Comparison of ENCODE assay signal across 19 cellular contexts in genomic region chr3:61946925-61947324, GRCh38.
DNase-seq lines count a peak whose midpoint lies in the region; ATAC-seq and TF ChIP-seq lines count a peak whose summit lies in the region.
"Had no signal": no experiment of that assay in that cellular context is flagged by ENCODE, and none has a peak within 500 bp of the region (broad histone marks: within the 10 kb centered on the region; RNA-seq: fewer than 3 reads in every experiment).

No MANE protein-coding gene starts in this region.

- WGBS in ectodermal cell, 2 experiments: 5 to 6% methylated on average over 5 of the region's 5 CpGs

- H3K27me3 ChIP-seq in GM23338 (ENCODE audit: insufficient read depth): no peaks in the 10 kb centered on the region
- H3K27me3 ChIP-seq in HUES6 (ENCODE audit: control insufficient read depth, insufficient read depth, low read length): no peaks in the 10 kb centered on the region
- H3K27me3 ChIP-seq in ectodermal cell (ENCODE audit: control insufficient read depth, insufficient read depth, low read length, poor library complexity, severe bottlenecking): no peaks in the 10 kb centered on the region
- H3K27me3 ChIP-seq in neural progenitor cell: no peaks in the 10 kb centered on the region
- H3K27me3 ChIP-seq: MG63, Peyer's patch, SJCRH30 had no signal

- H3K9me3 ChIP-seq in HUES6 (ENCODE audit: control insufficient read depth, insufficient read depth, low read depth, low read length) (no peaks in the 10 kb centered on the region), ectodermal cell (ENCODE audit: control insufficient read depth, low read length) (no peaks in the 10 kb centered on the region), neural progenitor cell (ENCODE audit: low read depth) (no peaks in the 10 kb centered on the region), T-helper 17 cell (ENCODE audit: control insufficient read depth, low read length, poor library complexity, severe bottlenecking) (no peaks in the 10 kb centered on the region)
- H3K9me3 ChIP-seq: MG63, Peyer's patch, SJCRH30 had no signal

- H3K4me1 ChIP-seq in GM23338 (ENCODE audit: insufficient read depth) (peaks cover 62% of the 10 kb centered on the region), HUES6 (ENCODE audit: control insufficient read depth, insufficient read depth, low read length) (peaks cover 55% of the 10 kb centered on the region), ectodermal cell (ENCODE audit: control insufficient read depth, insufficient read depth, low read length) (peaks cover 45% of the 10 kb centered on the region), neural progenitor cell (peaks cover 77% of the 10 kb centered on the region)
- H3K4me1 ChIP-seq: SJCRH30 had no signal

- H3K4me1 Mint-ChIP-seq in GM23338 (peaks cover 79% of the 10 kb centered on the region), neural progenitor cell (peaks cover 44% of the 10 kb centered on the region), T-helper 17 cell (no peaks in the 10 kb centered on the region)

- H3K27ac Mint-ChIP-seq in GM23338 (peak overlapping the region; percentile 32; the same call in 1 of the 2 replicates), neural progenitor cell (no peak overlapping the region), T-helper 17 cell (no peak overlapping the region)
- H3K27ac Mint-ChIP-seq: CD8-positive, alpha-beta T cell had no signal

- H3F3A ChIP-seq in GM23338 (replicated peaks; ENCODE audit: low read depth) (no peaks in the 10 kb centered on the region), neural progenitor cell (ENCODE audit: low read depth) (peaks cover 52% of the 10 kb centered on the region)

- H3K4me3 ChIP-seq in GM23338 (peak overlapping the region; percentile 15), HUES6 (ENCODE audit: low read depth, low read length) (no peak overlapping the region), ectodermal cell (ENCODE audit: insufficient read depth, low read depth, low read length) (no peak overlapping the region), neural progenitor cell (peak overlapping the region; percentile 35)
- H3K4me3 ChIP-seq: MG63, Peyer's patch, SJCRH30 had no signal

- peak; percentile 39 for DNase-seq in GM23338 (ENCODE audit: low spot score)
- peak; percentile 84 for DNase-seq in neural progenitor cell (ENCODE audit: low spot score)
- DNase-seq in anterior cingulate cortex (lab: John Stamatoyannopoulos, UW): no peak
- no peak for DNase-seq in T-helper 17 cell
- no peak for DNase-seq in ecto neural progenitor cell (ENCODE audit: low spot score)
- no peak for DNase-seq in activated CD8-positive, alpha-beta memory T cell treated with anti-CD3 and anti-CD28 coated beads, Interleukin-2, amount 50 U/mL, for 48 hours
- DNase-seq: CD8-positive, alpha-beta T cell; Karpas-422; MG63; NCI-H1417 treated with DMSO at 0.1 percent for 48 hours; NCI-H2029; NCI-H2227 treated with DMSO at 0.1 percent for 48 hours; NCI-H510A; NK-92 treated with Interleukin-12 subunit alpha and Interleukin-12 subunit beta, amount 100 ng/mL, for 24 hours; Peyer's patch; SJCRH30 had no signal

- peaks cover 2% of the 10 kb centered on the region; the same call in 1 of the 3 replicates for H3K36me3 Mint-ChIP-seq in GM23338 (ENCODE audit: low read depth)
- H3K36me3 Mint-ChIP-seq in neural progenitor cell: no peaks in the 10 kb centered on the region
- no peaks in the 10 kb centered on the region for H3K36me3 Mint-ChIP-seq in T-helper 17 cell (ENCODE audit: low read depth)
- H3K36me3 Mint-ChIP-seq: CD8-positive, alpha-beta T cell had no signal

- peak; percentile 59 for ATAC-seq in GM23338
- ATAC-seq in T-helper 17 cell: no peak
- ATAC-seq: CD8-positive, alpha-beta T cell; HCT116 had no signal

- H3K27me3 Mint-ChIP-seq in GM23338 (ENCODE audit: insufficient read depth, low read depth, poor library complexity): peaks cover 5% of the 10 kb centered on the region
- H3K27me3 Mint-ChIP-seq in neural progenitor cell (ENCODE audit: insufficient read depth, low read depth): peaks cover 4% of the 10 kb centered on the region
- no peaks in the 10 kb centered on the region for H3K27me3 Mint-ChIP-seq in T-helper 17 cell

- H3K4me2 ChIP-seq in GM23338: peak overlapping the region; percentile 59
- peak overlapping the region; percentile 76 for H3K4me2 ChIP-seq in neural progenitor cell

- H3K9me2 ChIP-seq in GM23338 (ENCODE audit: insufficient read depth): peaks cover 4% of the 10 kb centered on the region; the same call in 1 of the 2 replicates

- H3K4me3 Mint-ChIP-seq in GM23338 (peak overlapping the region; percentile 56), neural progenitor cell (no peak overlapping the region), T-helper 17 cell (no peak overlapping the region)
- H3K4me3 Mint-ChIP-seq: CD8-positive, alpha-beta T cell had no signal

- H3K9ac ChIP-seq in HUES6 (ENCODE audit: low read length) (no peak overlapping the region), neural progenitor cell (no peak overlapping the region)

- H3K36me3 ChIP-seq in GM23338 (ENCODE audit: insufficient read depth) (no peaks in the 10 kb centered on the region), HUES6 (ENCODE audit: control insufficient read depth, insufficient read depth, low read length) (no peaks in the 10 kb centered on the region), ectodermal cell (ENCODE audit: control insufficient read depth, insufficient read depth, low read length) (no peaks in the 10 kb centered on the region), neural progenitor cell (no peaks in the 10 kb centered on the region)
- H3K36me3 ChIP-seq: MG63, Peyer's patch, SJCRH30 had no signal

- H3K9me3 Mint-ChIP-seq in GM23338 (no peaks in the 10 kb centered on the region), neural progenitor cell (peaks cover 7% of the 10 kb centered on the region)

- peaks cover 70% of the 10 kb centered on the region for H3K79me2 ChIP-seq in GM23338 (replicated peaks; ENCODE audit: insufficient read depth)
- H3K79me2 ChIP-seq in neural progenitor cell (ENCODE audit: low read depth): peaks cover 84% of the 10 kb centered on the region

- TF ChIP-seq CTCF in GM23338 (conservative IDR thresholded peaks at IDR 0.05; ENCODE audit: low read depth in 2 of 2) (no peak), neural progenitor cell (IDR thresholded peaks at IDR 0.05) (no peak)

- H4K20me1 ChIP-seq in GM23338 (replicated peaks; ENCODE audit: insufficient read depth) (no peaks in the 10 kb centered on the region; the same call in 1 of the 2 replicates), neural progenitor cell (ENCODE audit: low read depth) (peaks cover 36% of the 10 kb centered on the region)

- peak overlapping the region; percentile 14; the same call in 1 of the 2 replicates for H3K27ac ChIP-seq in GM23338 (ENCODE audit: low read depth)
- H3K27ac ChIP-seq in HUES6 (ENCODE audit: low read depth, low read length): 0 out of 2 replicates have a peak overlapping the region, but pooled peaks have one; percentile 55
- peak overlapping the region; percentile 22 for H3K27ac ChIP-seq in ectodermal cell (ENCODE audit: insufficient read depth, low read depth, low read length, poor library complexity, severe bottlenecking)
- peak overlapping the region; percentile 87 for H3K27ac ChIP-seq in neural progenitor cell
- H3K27ac ChIP-seq: Peyer's patch, SJCRH30 had no signal

- no peak overlapping the region for H2AFZ ChIP-seq in GM23338
- H2AFZ ChIP-seq in neural progenitor cell (replicated peaks): no peak overlapping the region

TF ChIP-seq in GM23338, 12 proteins besides CTCF, POLR2A, EP300 and RAD21:
- no peak for TF ChIP-seq ETS1 (IDR thresholded peaks at IDR 0.05)
- no peak for TF ChIP-seq STAT1 (IDR thresholded peaks at IDR 0.05; ENCODE audit: unreplicated experiment)
- TF ChIP-seq EZH2phosphoT487 (IDR thresholded peaks at IDR 0.05; ENCODE audit: unreplicated experiment): no peak
- TF ChIP-seq NANOG (IDR thresholded peaks at IDR 0.05; ENCODE audit: borderline replicate concordance): peak; percentile 61; the same call in 1 of the 2 replicates
- TF ChIP-seq ZNF114 (CRISPR knock-in tag; IDR thresholded peaks at IDR 0.05): no peak

Comparison
In these comparisons a context has a peak if more than half of its experiments do, and no peak if none do; other contexts are left out.
1. DNase-seq: peak in GM23338 (single experiment) and neural progenitor cell (single experiment); none in anterior cingulate cortex (0 of 58), T-helper 17 cell (0 of 3), ecto neural progenitor cell (single experiment) and activated CD8-positive, alpha-beta memory T cell treated with anti-CD3 and anti-CD28 coated beads, Interleukin-2, amount 50 U/mL, for 48 hours (single experiment).
2. H3K27ac ChIP-seq: peak in every context shown above with its lines; median percentile 87 in neural progenitor cell; 55 in HUES6; 22 in ectodermal cell; 14 in GM23338.
3. H3K4me3 ChIP-seq: peak in GM23338 (single experiment) and neural progenitor cell (single experiment); none in HUES6 (single experiment) and ectodermal cell (single experiment).